Comparison of ENCODE assay signal across 31 cellular contexts in the genomic region with DNA sequence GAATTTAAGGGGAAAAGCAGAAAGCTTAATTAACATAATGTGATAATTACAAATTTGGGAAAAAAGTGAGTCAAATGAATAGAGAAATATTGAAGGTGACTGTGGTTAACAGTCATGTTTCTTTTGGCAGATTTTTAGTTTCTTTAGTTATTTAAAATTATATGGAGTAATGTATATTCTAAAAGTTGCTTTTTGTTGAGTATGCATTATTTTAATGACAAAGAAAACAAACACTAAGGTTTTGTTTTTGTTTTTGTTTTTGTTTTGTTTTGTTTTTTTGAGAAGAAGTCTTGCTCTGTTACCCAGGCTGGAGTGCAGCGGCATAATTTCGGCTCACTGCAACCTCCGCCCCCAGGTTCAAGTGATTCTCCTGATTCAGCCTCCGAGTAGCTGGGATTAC.
"Had no signal": no experiment of that assay in that cellular context is flagged by ENCODE, and none has a peak within 500 bp of the region (broad histone marks: within the 10 kb centered on the region; RNA-seq: fewer than 3 reads in every experiment).

No MANE protein-coding gene starts in this region.

- DNase-seq: Karpas-422, NCI-H1048, NCI-H1092 treated with DMSO at 0.1 percent for 48 hours, NCI-H1105 treated with DMSO at 0.1 percent for 48 hours, NCI-H1417, NCI-H1436, NCI-H146, NCI-H1694, NCI-H187, NCI-H1930, NCI-H2029 treated with DMSO at 0.1 percent for 48 hours, NCI-H2081 treated with DMSO at 0.1 percent for 48 hours, NCI-H2107, NCI-H2171, NCI-H226, NCI-H446 treated with DMSO at 0.1 percent for 48 hours, NCI-H510A, NCI-H524, NCI-H526, NCI-H69, NCI-H748 treated with DMSO at 0.1 percent for 48 hours, NCI-H82, PC-9, Right ventricle myocardium superior, RPMI8226, SHP77 treated with DMSO at 0.1 percent for 48 hours, SK-N-SH, SW 1271, T-helper 1 cell had no signal

- H3K9me3 ChIP-seq: SJSA1, SK-N-SH had no signal

- H3K27me3 ChIP-seq: SJSA1 had no signal

- H3K9ac ChIP-seq: SK-N-SH had no signal

- ATAC-seq: Panc1 had no signal

- H3K27ac ChIP-seq: PC-9, SJSA1 had no signal

- H3K36me3 ChIP-seq: SJSA1 had no signal

- H3K4me2 ChIP-seq: SK-N-SH had no signal

- H3K4me3 ChIP-seq: PC-9, SJSA1 had no signal
